Comparison of ENCODE assay signal across 24 cellular contexts in the genomic region with DNA sequence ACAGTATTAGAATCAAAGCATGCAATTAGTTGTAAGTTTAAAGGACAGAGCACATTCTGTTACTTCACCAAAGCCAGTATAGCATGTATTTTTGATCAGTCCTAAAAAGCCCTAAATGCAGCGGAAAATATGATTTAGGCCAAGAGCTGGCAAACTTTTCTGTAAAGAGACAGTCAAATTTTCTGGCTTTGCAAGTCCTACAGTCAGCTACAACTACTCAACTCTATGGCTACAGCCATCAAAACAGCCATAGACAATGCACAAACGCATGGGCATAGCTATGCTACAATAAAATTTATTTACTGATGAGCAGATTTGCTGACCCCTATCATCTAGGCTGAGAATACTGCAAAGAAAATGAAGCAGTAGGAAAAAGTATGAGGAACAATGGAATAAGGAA. TPM values are rescaled to one million over a fixed set of nuclear protein-coding genes. Genes with fewer than 3 reads are reported as not detected.
DNase-seq lines count a peak whose midpoint lies in the region; ATAC-seq lines count a peak whose summit lies in the region.
"Had no signal": no experiment of that assay in that cellular context is flagged by ENCODE, and none has a peak within 500 bp of the region (broad histone marks: within the 10 kb centered on the region; RNA-seq: fewer than 3 reads in every experiment).

No MANE protein-coding gene starts in this region.

- H3K4me1 Mint-ChIP-seq in T-helper 1 cell treated with Interleukin-12 subunit alpha and Interleukin-12 subunit beta and Interleukin-4 antibody, amounts not matched to agents 30 μg/mL and 1 μg/mL, for 36 hours (ENCODE audit: low read depth) = peaks cover 15% of the 10 kb centered on the region
- H3K4me1 Mint-ChIP-seq in activated T-helper 17 cell treated with anti-CD3 and anti-CD28 coated beads, Interleukin-2, amount 50 U/mL, for 72 hours = peaks cover 29% of the 10 kb centered on the region
- no peaks in the 10 kb centered on the region for H3K4me1 Mint-ChIP-seq in memory B cell
- H3K4me1 Mint-ChIP-seq: nephron had no signal

- H3K27ac Mint-ChIP-seq in T-helper 1 cell treated with Interleukin-12 subunit alpha and Interleukin-12 subunit beta and Interleukin-4 antibody, amounts not matched to agents 30 μg/mL and 1 μg/mL, for 36 hours = peak overlapping the region; percentile 6
- peak overlapping the region; percentile 81 for H3K27ac Mint-ChIP-seq in activated T-helper 17 cell treated with anti-CD3 and anti-CD28 coated beads, Interleukin-2, amount 50 U/mL, for 72 hours
- peak overlapping the region; percentile 3 for H3K27ac Mint-ChIP-seq in memory B cell
- H3K27ac Mint-ChIP-seq: CD8-positive, alpha-beta T cell; nephron had no signal

- ATAC-seq in activated T-helper 17 cell treated with anti-CD3 and anti-CD28 coated beads, Interleukin-2, amount 50 U/mL, for 72 hours (replicated peaks) = peak; percentile 20
- ATAC-seq in memory B cell (ENCODE audit: low read depth) (no peak), HG03135 (IDR thresholded peaks at IDR 0.05; ENCODE audit: unreplicated experiment) (no peak)
- ATAC-seq: HCT116, right cardiac atrium had no signal

- H3K36me3 Mint-ChIP-seq in T-helper 1 cell treated with Interleukin-12 subunit alpha and Interleukin-12 subunit beta and Interleukin-4 antibody, amounts not matched to agents 30 μg/mL and 1 μg/mL, for 36 hours (ENCODE audit: low read depth) = peaks cover 21% of the 10 kb centered on the region
- peaks cover 71% of the 10 kb centered on the region for H3K36me3 Mint-ChIP-seq in activated T-helper 17 cell treated with anti-CD3 and anti-CD28 coated beads, Interleukin-2, amount 50 U/mL, for 72 hours (ENCODE audit: low read depth)
- peaks cover 22% of the 10 kb centered on the region for H3K36me3 Mint-ChIP-seq in memory B cell

- H3K79me2 ChIP-seq in ACC112 (ENCODE audit: control insufficient read depth, insufficient read depth, low read length, unreplicated experiment) = peaks cover 11% of the 10 kb centered on the region

- H3K4me3 ChIP-seq in ACC112 (ENCODE audit: low read depth, low read length) = no peak overlapping the region
- H3K4me3 ChIP-seq: MG63, SJSA1 had no signal

- no peaks in the 10 kb centered on the region for H3K9me3 Mint-ChIP-seq in T-helper 1 cell treated with Interleukin-12 subunit alpha and Interleukin-12 subunit beta and Interleukin-4 antibody, amounts not matched to agents 30 μg/mL and 1 μg/mL, for 36 hours
- no peaks in the 10 kb centered on the region for H3K9me3 Mint-ChIP-seq in activated T-helper 17 cell treated with anti-CD3 and anti-CD28 coated beads, Interleukin-2, amount 50 U/mL, for 72 hours
- no peaks in the 10 kb centered on the region for H3K9me3 Mint-ChIP-seq in memory B cell
- H3K9me3 Mint-ChIP-seq: CD8-positive, alpha-beta T cell; nephron had no signal

- H3K27me3 ChIP-seq in ACC112 (ENCODE audit: insufficient read depth, low read length) = no peaks in the 10 kb centered on the region
- H3K27me3 ChIP-seq: MG63, SJSA1 had no signal

- H3K27ac ChIP-seq in ACC112 (ENCODE audit: low read depth, low read length) = peak overlapping the region; percentile 2; the same call in 1 of the 2 replicates
- H3K27ac ChIP-seq: 22Rv1, parathyroid adenoma, SJSA1, WERI-Rb-1 had no signal

- peak overlapping the region; percentile 6 for H3K4me3 Mint-ChIP-seq in T-helper 1 cell treated with Interleukin-12 subunit alpha and Interleukin-12 subunit beta and Interleukin-4 antibody, amounts not matched to agents 30 μg/mL and 1 μg/mL, for 36 hours
- peak overlapping the region; percentile 58 for H3K4me3 Mint-ChIP-seq in activated T-helper 17 cell treated with anti-CD3 and anti-CD28 coated beads, Interleukin-2, amount 50 U/mL, for 72 hours
- H3K4me3 Mint-ChIP-seq in memory B cell = no peak overlapping the region
- H3K4me3 Mint-ChIP-seq: CD8-positive, alpha-beta T cell; nephron had no signal

- peaks cover 24% of the 10 kb centered on the region for H3K36me3 ChIP-seq in ACC112 (ENCODE audit: insufficient read depth, low read length)

- no peak overlapping the region for H2AFZ ChIP-seq in ACC112 (ENCODE audit: low read length, unreplicated experiment)
- H2AFZ ChIP-seq: parathyroid adenoma had no signal

- no peaks in the 10 kb centered on the region for H3K4me1 ChIP-seq in ACC112 (ENCODE audit: control insufficient read depth, insufficient read depth, low read length, unreplicated experiment)
- H3K4me1 ChIP-seq: parathyroid adenoma, SJSA1 had no signal

- no peaks in the 10 kb centered on the region for H3K27me3 Mint-ChIP-seq in T-helper 1 cell treated with Interleukin-12 subunit alpha and Interleukin-12 subunit beta and Interleukin-4 antibody, amounts not matched to agents 30 μg/mL and 1 μg/mL, for 36 hours (ENCODE audit: low read depth)
- no peaks in the 10 kb centered on the region for H3K27me3 Mint-ChIP-seq in activated T-helper 17 cell treated with anti-CD3 and anti-CD28 coated beads, Interleukin-2, amount 50 U/mL, for 72 hours
- H3K27me3 Mint-ChIP-seq in memory B cell = no peaks in the 10 kb centered on the region

- no peak for DNase-seq in T-helper 1 cell
- no peak for DNase-seq in memory B cell (ENCODE audit: low spot score in 2 of 2)
- no peak for DNase-seq in GM19240 (ENCODE audit: insufficient read length, low spot score)
- no peak for DNase-seq in inferior parietal cortex (ENCODE audit: extremely low spot score)
- DNase-seq: activated CD8-positive, alpha-beta memory T cell treated with anti-CD3 and anti-CD28 coated beads for 24 hours; activated effector memory CD4-positive, alpha-beta T cell treated with Interleukin-2 at 50 U/mL for 16 hours; aorta; CD8-positive, alpha-beta T cell; NCI-H2081 treated with DMSO at 0.1 percent for 48 hours; NCI-H774; right cardiac atrium; stimulated activated CD4-positive, alpha-beta T cell treated with anti-CD3 and anti-CD28 coated beads, Interleukin-12 subunit alpha, Interleukin-12 subunit beta, amount 100 ng/mL, for 4 hours; trophoblast cell; WERI-Rb-1 had no signal

RNA-seq across cellular contexts. Expression of a gene that starts 52.9 kb away (rescaled TPM):
- total RNA-seq in activated T-helper 17 cell treated with anti-CD3 and anti-CD28 coated beads, Interleukin-2, amount 50 U/mL, for 72 hours = 10 to 100 TPM; 40.4 to 54.7 TPM

Comparison
In these comparisons a context has a peak if more than half of its experiments do, and no peak if none do; other contexts are left out.
1. H3K27ac Mint-ChIP-seq: peak in every context shown above with its lines; median percentile 81 in activated T-helper 17 cell treated with anti-CD3 and anti-CD28 coated beads, Interleukin-2, amount 50 U/mL, for 72 hours; 6 in T-helper 1 cell treated with Interleukin-12 subunit alpha and Interleukin-12 subunit beta and Interleukin-4 antibody, amounts not matched to agents 30 μg/mL and 1 μg/mL, for 36 hours; 3 in memory B cell.